In the genomic region with DNA sequence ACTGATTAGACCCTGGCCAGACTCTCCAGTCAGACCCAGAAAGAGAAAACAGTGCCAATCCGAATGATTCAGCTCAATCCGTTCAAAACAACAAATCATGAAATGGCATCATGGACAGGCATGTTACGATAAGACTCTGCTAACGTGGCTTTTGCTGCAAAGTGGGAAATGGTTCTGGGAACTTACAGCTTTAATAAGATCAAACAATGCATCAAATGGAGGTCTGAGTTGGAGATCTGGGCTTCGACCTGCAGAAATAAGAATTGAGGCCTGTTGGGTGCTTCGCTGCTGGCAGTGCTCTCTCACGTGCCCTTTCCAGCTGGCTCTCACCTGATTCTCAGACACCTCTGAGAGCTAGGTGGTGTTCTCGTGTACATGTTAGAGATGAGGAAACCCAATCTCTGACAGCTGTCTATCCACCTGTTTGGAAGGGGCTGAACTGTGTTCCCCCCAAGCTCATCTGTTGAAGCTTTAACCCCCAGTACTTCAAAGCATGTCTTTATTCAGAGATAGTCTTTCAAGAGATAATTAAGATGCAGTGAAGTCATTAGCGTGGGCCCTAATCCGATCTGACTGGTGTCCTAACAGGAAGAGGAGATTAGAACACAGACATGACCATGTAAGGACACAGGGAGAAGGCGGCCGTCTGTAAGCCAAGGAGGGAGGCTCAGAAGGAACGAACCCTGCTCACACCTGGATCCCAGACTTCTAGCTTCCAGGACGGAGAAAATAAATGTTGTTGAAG, we compare ENCODE assay signal across 17 cellular contexts. TPM values are rescaled to one million over a fixed set of nuclear protein-coding genes. Genes with fewer than 3 reads are reported as not detected.
DNase-seq lines count a peak whose midpoint lies in the region; ATAC-seq, FAIRE-seq and TF ChIP-seq lines count a peak whose summit lies in the region.
"Had no signal": no experiment of that assay in that cellular context is flagged by ENCODE, and none has a peak within 500 bp of the region (broad histone marks: within the 10 kb centered on the region; RNA-seq: fewer than 3 reads in every experiment).

No MANE protein-coding gene starts in this region.

- H2BK120ac ChIP-seq in IMR-90 (ENCODE audit: low read depth, low read length): peak overlapping the region; percentile 97
- no peak overlapping the region for H2BK120ac ChIP-seq in mesendoderm (ENCODE audit: low read depth, low read length)

- H3K36me3 ChIP-seq in ACC112 (ENCODE audit: insufficient read depth, low read length): no peaks in the 10 kb centered on the region
- no peaks in the 10 kb centered on the region for H3K36me3 ChIP-seq in IMR-90 (ENCODE audit: control insufficient read depth, insufficient read depth, low read length)
- H3K36me3 ChIP-seq in K562 (ENCODE audit: control insufficient read depth, insufficient read depth, low read length): no peaks in the 10 kb centered on the region
- H3K36me3 ChIP-seq in mesendoderm (ENCODE audit: control insufficient read depth, insufficient read depth, low read length): no peaks in the 10 kb centered on the region
- H3K36me3 ChIP-seq: BLaER1 treated with 17β-estradiol and CSF1 and Interleukin-3, amounts not matched to agents 10 nM and 100 nM had no signal

- TF ChIP-seq EP300 in K562 (IDR thresholded peaks at IDR 0.05; ENCODE audit: low read length): no peak

- ATAC-seq in IMR-90 (ENCODE audit: low read depth): no peak
- peak; percentile 72 for ATAC-seq in K562
- no peak for ATAC-seq in effector memory CD8-positive, alpha-beta T cell (replicated peaks)
- no peak for ATAC-seq in HG02870 (IDR thresholded peaks at IDR 0.05; ENCODE audit: unreplicated experiment)
- ATAC-seq: activated CD8-positive, alpha-beta T cell treated with anti-CD3 and anti-CD28 coated beads for 36 hours; GM12878 had no signal

- POLR2A ChIA-PET in IMR-90 (lab: Charles Lee; ENCODE audit: unreplicated experiment): interaction anchor here (0.7 kb wide), 1 partner anchor 9 kb away, joined by 3 read pairs; no protein-coding TSS in a partner anchor
- POLR2A ChIA-PET in K562 (lab: Yijun Ruan, JAX): interaction anchor here (0.6 to 1.5 kb wide), 5 partner anchors 10 to 67 kb away, joined by 3 to 4 read pairs (median 3); no protein-coding TSS in a partner anchor

- H4K5ac ChIP-seq in IMR-90 (ENCODE audit: low read depth, low read length) (peak overlapping the region; percentile 84), mesendoderm (ENCODE audit: low read length) (no peak overlapping the region)

- CTCF ChIA-PET in IMR-90 (lab: Yijun Ruan, JAX): interaction anchor here (1.4 kb wide), 1 partner anchor 8 kb away, joined by 5 read pairs; no protein-coding TSS in a partner anchor
- CTCF ChIA-PET in K562 (lab: Yijun Ruan, JAX; ENCODE audit: low intra/inter-chr PET ratio): no interaction called here

- dilution Hi-C loops in IMR-90 (cut with HindIII; ENCODE audit: low sequenced_read_pairs, unreplicated experiment): no loop called here

- no CpG with 5 or more reads among the region's 14 CpGs for WGBS in IMR-90 (ENCODE audit: extremely low coverage in 2 of 2, insufficient read length in 1 of 2), 2 experiments
- 4% methylated on average over 14 of the region's 14 CpGs for WGBS in K562 (ENCODE audit: insufficient coverage, low coverage, missing lambda C conversion rate)
- WGBS in mesendoderm (ENCODE audit: extremely low coverage, insufficient coverage, low lambda C conversion rate): no CpG with 5 or more reads among the region's 14 CpGs

- no peak overlapping the region for H2AK9ac ChIP-seq in IMR-90 (replicated peaks; ENCODE audit: low read depth, low read length, poor library complexity)

- peak overlapping the region; percentile 92 for H3K18ac ChIP-seq in IMR-90 (ENCODE audit: low read depth, low read length)
- H3K18ac ChIP-seq in mesendoderm (ENCODE audit: low read length): no peak overlapping the region

- no peak for TF ChIP-seq POLR2A in IMR-90 (IDR thresholded peaks at IDR 0.05; ENCODE audit: low read depth, low read length)
- no peak for TF ChIP-seq POLR2A in K562 (conservative IDR thresholded peaks at IDR 0.05)

- H3K9ac ChIP-seq in IMR-90 (ENCODE audit: low read depth, low read length) (no peak overlapping the region), K562 (ENCODE audit: insufficient read depth in 1 of 2, low read depth in 2 of 2, low read length in 2 of 2) (no peak overlapping the region), mesendoderm (ENCODE audit: low read length) (no peak overlapping the region)
- H3K9ac ChIP-seq: BLaER1 treated with 17β-estradiol and CSF1 and Interleukin-3, amounts not matched to agents 10 nM and 100 nM had no signal

- peak overlapping the region; percentile 77 for H2BK20ac ChIP-seq in IMR-90 (ENCODE audit: low read depth, low read length)

- H3K9me3 Mint-ChIP-seq in effector memory CD8-positive, alpha-beta T cell: no peaks in the 10 kb centered on the region
- H3K9me3 Mint-ChIP-seq: activated CD8-positive, alpha-beta T cell treated with anti-CD3 and anti-CD28 coated beads for 36 hours had no signal

- in situ Hi-C loops in IMR-90 (cut with MboI; ENCODE audit: low sequenced_read_pairs): no loop called here
- in situ Hi-C loops in K562 (cut with MboI): no loop called here
- in situ Hi-C loops in ACHN (cut with HindIII; ENCODE audit: low pct_ligation_motif_present, low pct_unique_long_range_greater_than_20kb, low sequenced_read_pairs): no loop called here

- peak; percentile 15 for FAIRE-seq in K562 (lab: Jason Lieb, UNC)
- FAIRE-seq: GM12878 had no signal

- H2BK5ac ChIP-seq in IMR-90 (ENCODE audit: low read depth, low read length, poor library complexity, severe bottlenecking) (peak overlapping the region; percentile 76), mesendoderm (ENCODE audit: low read length) (no peak overlapping the region)

- H3K4ac ChIP-seq in IMR-90 (ENCODE audit: low read depth, low read length) (peak overlapping the region; percentile 88), mesendoderm (ENCODE audit: low read depth, low read length) (no peak overlapping the region)

- H3K4me1 ChIP-seq in ACC112 (ENCODE audit: control insufficient read depth, insufficient read depth, low read length, unreplicated experiment): peaks cover 20% of the 10 kb centered on the region
- peaks cover 23% of the 10 kb centered on the region for H3K4me1 ChIP-seq in IMR-90 (ENCODE audit: control insufficient read depth, insufficient read depth, low read length)
- peaks cover 0 to 10% of the 10 kb centered on the region in 2 experiments; a peak in 3 of 5 replicates for H3K4me1 ChIP-seq in K562 (replicated peaks in 1 of 2; ENCODE audit: control insufficient read depth in 2 of 2, insufficient read depth in 2 of 2, low read length in 2 of 2)
- no peaks in the 10 kb centered on the region for H3K4me1 ChIP-seq in mesendoderm (ENCODE audit: control insufficient read depth, low read depth, low read length)

- H3K79me2 ChIP-seq in ACC112 (ENCODE audit: control insufficient read depth, insufficient read depth, low read length, unreplicated experiment) (no peaks in the 10 kb centered on the region), K562 (ENCODE audit: control insufficient read depth, insufficient read depth, low read length) (no peaks in the 10 kb centered on the region), mesendoderm (ENCODE audit: control insufficient read depth, insufficient read depth, low read length) (no peaks in the 10 kb centered on the region)

- no peak overlapping the region for H3K4me3 ChIP-seq in ACC112 (ENCODE audit: low read depth, low read length)
- H3K4me3 ChIP-seq in IMR-90 (ENCODE audit: insufficient read depth, low read depth, low read length): no peak overlapping the region
- no peak overlapping the region for H3K4me3 ChIP-seq in K562
- no peak overlapping the region for H3K4me3 ChIP-seq in mesendoderm (ENCODE audit: low read length)
- H3K4me3 ChIP-seq: BLaER1 treated with 17β-estradiol and CSF1 and Interleukin-3, amounts not matched to agents 10 nM and 100 nM; GM12878 had no signal

- H2AFZ ChIP-seq in ACC112 (ENCODE audit: low read length, unreplicated experiment) (no peak overlapping the region), IMR-90 (replicated peaks; ENCODE audit: low read length, poor library complexity) (peak overlapping the region; percentile 11), K562 (ENCODE audit: low read depth, low read length) (no peak overlapping the region; the same call in 1 of the 2 replicates)

- intact Hi-C loops in IMR-90 (cut with micrococcal nuclease): no loop called here
- intact Hi-C loops in K562 (cut with micrococcal nuclease): no loop called here

- H3K9me1 ChIP-seq in IMR-90 (ENCODE audit: insufficient read depth, low read length) (peaks cover 16% of the 10 kb centered on the region), K562 (ENCODE audit: control insufficient read depth, insufficient read depth, low read length) (no peaks in the 10 kb centered on the region)

- BruUV-seq in IMR-90 (replicated peaks; lab: Mats Ljungman, UMichigan) (no TSS peak), K562 (replicated peaks; lab: Mats Ljungman, UMichigan) (no TSS peak)

- H3K27me3 Mint-ChIP-seq in effector memory CD8-positive, alpha-beta T cell: no peaks in the 10 kb centered on the region
- H3K27me3 Mint-ChIP-seq: activated CD8-positive, alpha-beta T cell treated with anti-CD3 and anti-CD28 coated beads for 36 hours had no signal

- H3K4me3 Mint-ChIP-seq in effector memory CD8-positive, alpha-beta T cell: no peak overlapping the region
- H3K4me3 Mint-ChIP-seq: activated CD8-positive, alpha-beta T cell treated with anti-CD3 and anti-CD28 coated beads for 36 hours had no signal

- peak overlapping the region; percentile 58 for H3K14ac ChIP-seq in IMR-90 (replicated peaks; ENCODE audit: low read depth, low read length)

- no peak for TF ChIP-seq RAD21 in IMR-90 (IDR thresholded peaks at IDR 0.05; ENCODE audit: low read length)
- TF ChIP-seq RAD21 in K562 (CRISPR knock-in tag; conservative IDR thresholded peaks at IDR 0.05 in 1 of 2, IDR thresholded peaks at IDR 0.05 in 1 of 2): no peak

- H3K27ac ChIP-seq in ACC112 (ENCODE audit: low read depth, low read length): peak overlapping the region; percentile 18; the same call in 1 of the 2 replicates
- H3K27ac ChIP-seq in IMR-90 (ENCODE audit: insufficient read depth, low read length): 0 out of 2 replicates have a peak overlapping the region, but pooled peaks have one; percentile 22
- no peak overlapping the region for H3K27ac ChIP-seq in K562 (ENCODE audit: extremely low read depth, low read depth, low read length)
- H3K27ac ChIP-seq in mesendoderm (ENCODE audit: low read depth, low read length): no peak overlapping the region

- no peaks in the 10 kb centered on the region for H4K20me1 ChIP-seq in IMR-90 (ENCODE audit: insufficient read depth, low read length)
- no peaks in the 10 kb centered on the region for H4K20me1 ChIP-seq in K562 (replicated peaks; ENCODE audit: control insufficient read depth, insufficient read depth, low read length)
- H4K20me1 ChIP-seq: BLaER1 treated with 17β-estradiol and CSF1 and Interleukin-3, amounts not matched to agents 10 nM and 100 nM had no signal

- H2BK15ac ChIP-seq in IMR-90 (ENCODE audit: low read depth, low read length) (peak overlapping the region; percentile 97; the same call in 2 of the 3 replicates), mesendoderm (replicated peaks; ENCODE audit: low read depth) (no peak overlapping the region)

- H4K8ac ChIP-seq in IMR-90 (ENCODE audit: low read depth in 2 of 2, low read length in 2 of 2) (peak overlapping the region; percentile 78 to 79), mesendoderm (ENCODE audit: low read depth, low read length) (no peak overlapping the region)

- H3K36me3 Mint-ChIP-seq in effector memory CD8-positive, alpha-beta T cell (ENCODE audit: insufficient read depth): peaks cover 3% of the 10 kb centered on the region

- no peak overlapping the region for H3K27ac Mint-ChIP-seq in effector memory CD8-positive, alpha-beta T cell
- H3K27ac Mint-ChIP-seq: activated CD8-positive, alpha-beta T cell treated with anti-CD3 and anti-CD28 coated beads for 36 hours had no signal

- no peak for TF ChIP-seq CTCF in IMR-90 (conservative IDR thresholded peaks at IDR 0.05; ENCODE audit: low read depth, low read length)
- no peak for TF ChIP-seq CTCF in K562 (IDR thresholded peaks at IDR 0.05 in 2 of 3, conservative IDR thresholded peaks at IDR 0.05 in 1 of 3; ENCODE audit: insufficient read depth in 2 of 3, low read depth in 1 of 3, low read length in 3 of 3)

- H3K27me3 ChIP-seq in ACC112 (ENCODE audit: insufficient read depth, low read length) (no peaks in the 10 kb centered on the region), IMR-90 (ENCODE audit: control insufficient read depth, insufficient read depth, low read length) (no peaks in the 10 kb centered on the region), K562 (ENCODE audit: control insufficient read depth in 2 of 2, insufficient read depth in 2 of 2, low read length in 2 of 2) (peaks cover 17 to 22% of the 10 kb centered on the region in 2 experiments; a peak in 4 of 5 replicates), mesendoderm (ENCODE audit: insufficient read depth, low read length, poor library complexity) (no peaks in the 10 kb centered on the region)

- peaks cover 5 to 9% of the 10 kb centered on the region in 2 donors for H3K4me1 Mint-ChIP-seq in effector memory CD8-positive, alpha-beta T cell (ENCODE audit: low read depth in 2 of 2)

- H3K4me2 ChIP-seq in IMR-90 (ENCODE audit: low read depth, low read length) (peak overlapping the region; percentile 10; the same call in 1 of the 2 replicates), K562 (ENCODE audit: insufficient read depth, low read length) (no peak overlapping the region; the same call in 1 of the 2 replicates), mesendoderm (ENCODE audit: low read length) (no peak overlapping the region)

- peak overlapping the region; percentile 91 for H4K91ac ChIP-seq in IMR-90 (ENCODE audit: insufficient read depth, low read depth, low read length)

- peak overlapping the region; percentile 50; the same call in 1 of the 2 replicates for H3K23ac ChIP-seq in IMR-90 (ENCODE audit: low read depth, low read length)
- no peak overlapping the region for H3K23ac ChIP-seq in mesendoderm (ENCODE audit: low read length)

- peak overlapping the region; percentile 27; the same call in 1 of the 2 replicates for H3K56ac ChIP-seq in IMR-90 (ENCODE audit: extremely low read depth, insufficient read depth, low read length)
- H3K56ac ChIP-seq in mesendoderm (ENCODE audit: low read length): no peak overlapping the region

- H2AK5ac ChIP-seq in IMR-90 (ENCODE audit: low read depth, low read length) (peak overlapping the region; percentile 76), mesendoderm (ENCODE audit: low read length) (no peak overlapping the region)

- H3K9me3 ChIP-seq in IMR-90 (ENCODE audit: control insufficient read depth, insufficient read depth, low read length): no peaks in the 10 kb centered on the region
- H3K9me3 ChIP-seq in K562 (replicated peaks; ENCODE audit: control insufficient read depth, insufficient read depth, low read depth, low read length): no peaks in the 10 kb centered on the region
- H3K9me3 ChIP-seq: BLaER1 treated with 17β-estradiol and CSF1 and Interleukin-3, amounts not matched to agents 10 nM and 100 nM had no signal

- H3K79me1 ChIP-seq in IMR-90 (ENCODE audit: low read depth in 1 of 2, low read length in 2 of 2) (peaks cover 0 to 8% of the 10 kb centered on the region in 2 experiments; a peak in 1 of 4 replicates), mesendoderm (ENCODE audit: low read length) (no peaks in the 10 kb centered on the region)

- DNase-seq in IMR-90: peak; percentile 52
- peak in 1 of 4 experiments; percentile 16 for DNase-seq in K562 (ENCODE audit: extremely low read depth in 1 of 4, low spot score in 3 of 4)
- peak; percentile 74 for DNase-seq in mesendoderm
- no peak for DNase-seq in ACHN
- DNase-seq in NCI-H345 treated with DMSO at 0.1 percent for 48 hours (lab: John Stamatoyannopoulos, UW; ENCODE audit: unreplicated experiment): no peak
- no peak for DNase-seq in effector memory CD8-positive, alpha-beta T cell
- DNase-seq: activated CD8-positive, alpha-beta T cell treated with anti-CD3 and anti-CD28 coated beads for 36 hours; activated effector memory CD4-positive, alpha-beta T cell treated with anti-CD3 and anti-CD28 coated beads, Interleukin-2, amount 50 U/mL, for 16 hours; DND-41; NCI-H1930; posterior cingulate gyrus; stimulated activated CD4-positive, alpha-beta T cell treated with anti-CD3 and anti-CD28 coated beads, Interleukin-1b, Interleukin-23, amount 100 ng/mL, for 48 hours; T-helper 2 cell had no signal

RNA-seq across cellular contexts. Expression of a gene that starts 45.5 kb away (rescaled TPM):
- 20.6 and 21.7 TPM in 2 replicates for total RNA-seq in IMR-90 (2012; rRNA removed)
- polyA plus RNA-seq in IMR-90 (2012; rRNA removed): 21.3 and 22.8 TPM in 2 replicates
- polyA plus RNA-seq in IMR-90 (2012; cell fraction: cytosol; rRNA removed): 18.3 and 18.4 TPM in 2 replicates
- 42.7 and 92.6 TPM in 2 replicates for polyA plus RNA-seq in IMR-90 (2012; cell fraction: nucleus; rRNA removed; ENCODE audit: low replicate concordance)
- 11.0 and 16.7 TPM in 2 replicates for total RNA-seq in K562 (2011; cell fraction: chromatin; rRNA removed; ENCODE audit: low replicate concordance)
- total RNA-seq in K562 (2011; cell fraction: nucleolus; rRNA removed): 10.9 and 16.3 TPM in 2 replicates
- 9.7 and 11.9 TPM in 2 replicates for total RNA-seq in K562 (2011; cell fraction: nucleoplasm; rRNA removed)
- total RNA-seq in K562 (2014; rRNA removed): 12.2 and 13.1 TPM in 2 replicates
- 11.2 and 11.5 TPM in 2 replicates for total RNA-seq in K562 (2014; rRNA removed; fragmentation: Illumina TruSeq; extraction: Trizol)
- 14.0 and 15.4 TPM in 2 replicates for total RNA-seq in K562 (2015; rRNA removed; fragmentation: Illumina TruSeq; extraction: Trizol)
- 24.4 and 26.2 TPM in 2 replicates for total RNA-seq in K562 (2021)
- 8.7 and 10.5 TPM in 2 replicates for polyA plus RNA-seq in K562 (2011; rRNA removed)
- polyA plus RNA-seq in K562 (2011; cell fraction: cytosol; rRNA removed): 5.4 and 6.5 TPM in 2 replicates
- 17.0 and 22.9 TPM in 2 replicates for polyA plus RNA-seq in K562 (2011; cell fraction: nucleus; rRNA removed)
- 12.5 and 19.4 TPM in 2 replicates for polyA plus RNA-seq in K562 (2012)
- 17.9 and 24.2 TPM in 2 replicates for polyA plus RNA-seq in K562 (2014; fragmentation: Illumina TruSeq; extraction: Trizol)
- polyA plus RNA-seq in K562 (2014; fragmentation: Nextera tagmentation; extraction: Ambion mirVana): 1 to 10 TPM; 1.7 to 2.2 TPM
- 12.8 and 13.7 TPM in 2 replicates for polyA plus RNA-seq in K562 (2014; rRNA removed)
- polyA minus RNA-seq in K562 (2011; rRNA and poly(A)+ RNA removed): 6.7 and 7.2 TPM in 2 replicates
- 7.4 and 11.6 TPM in 2 replicates for polyA minus RNA-seq in K562 (2011; cell fraction: cytosol; rRNA and poly(A)+ RNA removed)
- 9.2 and 9.9 TPM in 2 replicates for polyA minus RNA-seq in K562 (2011; cell fraction: nucleus; rRNA and poly(A)+ RNA removed)
- 54.1 TPM for polyA plus RNA-seq in mesendoderm (2013, experiment 1 of 2)
- polyA plus RNA-seq in mesendoderm (2013, experiment 2 of 2): 53.4 TPM

Comparison
In these comparisons a context has a peak if more than half of its experiments do, and no peak if none do; other contexts are left out.
1. H3K27ac ChIP-seq: peak in ACC112 (single experiment) and IMR-90 (single experiment); none in K562 (single experiment) and mesendoderm (single experiment).
2. DNase-seq: peak in IMR-90 (single experiment) and mesendoderm (single experiment); none in ACHN (single experiment), NCI-H345 treated with DMSO at 0.1 percent for 48 hours (single experiment) and effector memory CD8-positive, alpha-beta T cell (0 of 3).